In genomic region chr22:33891455-33891854, GRCh38 we compare ENCODE assay signal across 16 cellular contexts. TPM values are rescaled to one million over a fixed set of nuclear protein-coding genes. Genes with fewer than 3 reads are reported as not detected.
A peak's percentile ranks its signal among the peaks of the same experiment; 100 is the strongest.
DNase-seq lines count a peak whose midpoint lies in the region; ATAC-seq, FAIRE-seq and TF ChIP-seq lines count a peak whose summit lies in the region.
"Had no signal": no experiment of that assay in that cellular context is flagged by ENCODE, and none has a peak within 500 bp of the region (broad histone marks: within the 10 kb centered on the region; RNA-seq: fewer than 3 reads in every experiment).

No MANE protein-coding gene starts in this region.

- TF ChIP-seq RAD21 in GM12878 (IDR thresholded peaks at IDR 0.05; ENCODE audit: insufficient read depth, low read depth, low read length), result no peak

- WGBS in GM12878 (ENCODE audit: insufficient coverage, insufficient replicate concordance, low lambda C conversion rate, missing lambda C conversion rate), result 76% methylated on average over 5 of the region's 5 CpGs

- in situ Hi-C loops in GM12878 (cut with MboI) (no loop called here), KBM-7 (cut with MboI; ENCODE audit: low pct_unique_long_range_greater_than_20kb, low sequenced_read_pairs) (no loop called here)

- no peak overlapping the region for H3K4me3 Mint-ChIP-seq in activated CD8-positive, alpha-beta T cell treated with anti-CD3 and anti-CD28 coated beads, Interleukin-2, amount 10 ng/mL, durations not matched to agents 7 days and 5 days
- H3K4me3 Mint-ChIP-seq: CD8-positive, alpha-beta T cell had no signal

- H2AFZ ChIP-seq in GM12878 (ENCODE audit: control insufficient read depth, low read depth, low read length), result no peak overlapping the region
- H2AFZ ChIP-seq: GM23248 had no signal

- H3K27ac ChIP-seq in BLaER1 treated with 17β-estradiol and CSF1 and Interleukin-3, amounts not matched to agents 10 nM and 100 nM, result no peak overlapping the region
- no peak overlapping the region for H3K27ac ChIP-seq in GM12878 (ENCODE audit: control insufficient read depth, insufficient read depth)
- H3K27ac ChIP-seq: GM23248 had no signal

- no peaks in the 10 kb centered on the region for H3K27me3 Mint-ChIP-seq in activated CD8-positive, alpha-beta T cell treated with anti-CD3 and anti-CD28 coated beads, Interleukin-2, amount 10 ng/mL, durations not matched to agents 7 days and 5 days (ENCODE audit: low read depth)

- no peak overlapping the region for H3K4me3 ChIP-seq in BLaER1 treated with 17β-estradiol and CSF1 and Interleukin-3, amounts not matched to agents 10 nM and 100 nM
- no peak overlapping the region for H3K4me3 ChIP-seq in LNCaP clone FGC (ENCODE audit: low read depth, low read length)
- H3K4me3 ChIP-seq in GM12878, result no peak overlapping the region
- H3K4me3 ChIP-seq in foreskin fibroblast (ENCODE audit: low read depth in 1 of 2, low read length in 2 of 2), result no peak overlapping the region
- H3K4me3 ChIP-seq: GM23248 had no signal

- TF ChIP-seq EP300 in GM12878 (IDR thresholded peaks at IDR 0.05; ENCODE audit: borderline replicate concordance in 1 of 2, control insufficient read depth in 1 of 2, low read depth in 2 of 2, low read length in 2 of 2), result no peak

- intact Hi-C loops in GM12878 (cut with micrococcal nuclease; ENCODE audit: unreplicated experiment), result no loop called here

- TF ChIP-seq POLR2A in GM12878 (IDR thresholded peaks at IDR 0.05; ENCODE audit: low read depth, low read length), result no peak

- H3K9me3 Mint-ChIP-seq in activated CD8-positive, alpha-beta T cell treated with anti-CD3 and anti-CD28 coated beads, Interleukin-2, amount 10 ng/mL, durations not matched to agents 7 days and 5 days (ENCODE audit: insufficient read depth), result no peaks in the 10 kb centered on the region

- H3K36me3 ChIP-seq in BLaER1 treated with 17β-estradiol and CSF1 and Interleukin-3, amounts not matched to agents 10 nM and 100 nM, result peaks cover 0 to 22% (median 0%) of the 10 kb centered on the region in 11 experiments; a peak in 4 of 22 replicates
- H3K36me3 ChIP-seq in GM12878 (ENCODE audit: control insufficient read depth in 2 of 2, insufficient read depth in 2 of 2, low read length in 1 of 2), result no peaks in the 10 kb centered on the region
- H3K36me3 ChIP-seq: BE2C had no signal

- H3K27me3 ChIP-seq in BLaER1 treated with 17β-estradiol and CSF1 and Interleukin-3, amounts not matched to agents 10 nM and 100 nM, result no peaks in the 10 kb centered on the region
- H3K27me3 ChIP-seq in GM12878 (replicated peaks in 1 of 2; ENCODE audit: control insufficient read depth in 2 of 2, insufficient read depth in 2 of 2, low read length in 1 of 2), result no peaks in the 10 kb centered on the region
- H3K27me3 ChIP-seq: BE2C had no signal

- DNase-seq in LNCaP clone FGC (ENCODE audit: low read depth) (peak; percentile 90), GM12878 (ENCODE audit: low read depth, low spot score) (no peak), KBM-7 (no peak), foreskin fibroblast (no peak)
- no peak for DNase-seq in activated CD8-positive, alpha-beta T cell treated with anti-CD3 and anti-CD28 coated beads, Interleukin-2, amount 10 ng/mL, durations not matched to agents 7 days and 5 days
- DNase-seq: ACHN; BE2C; Calu3; CD8-positive, alpha-beta T cell; DMS79 treated with DMSO at 0.1 percent for 48 hours; GF-D8; GM23248; HCEC 1CT had no signal

- H3K4me1 Mint-ChIP-seq in activated CD8-positive, alpha-beta T cell treated with anti-CD3 and anti-CD28 coated beads, Interleukin-2, amount 10 ng/mL, durations not matched to agents 7 days and 5 days (ENCODE audit: low read depth), result no peaks in the 10 kb centered on the region

- peaks cover 5 to 24% (median 14%) of the 10 kb centered on the region in 11 experiments; a peak in 19 of 22 replicates for H3K9me3 ChIP-seq in BLaER1 treated with 17β-estradiol and CSF1 and Interleukin-3, amounts not matched to agents 10 nM and 100 nM (replicated peaks in 1 of 11)
- peaks cover 2% of the 10 kb centered on the region; the same call in 2 of the 3 replicates for H3K9me3 ChIP-seq in GM12878 (replicated peaks; ENCODE audit: control insufficient read depth, insufficient read depth, low read length)
- H3K9me3 ChIP-seq: BE2C had no signal

- H3K4me2 ChIP-seq in BLaER1 treated with 17β-estradiol and CSF1 and Interleukin-3, amounts not matched to agents 10 nM and 100 nM, result peak overlapping the region in 8 of 11 experiments; percentile 19 to 93 (median 50); a peak in 11 of 22 replicates
- H3K4me2 ChIP-seq in GM12878 (ENCODE audit: control insufficient read depth, insufficient read depth), result no peak overlapping the region

- H3K27ac Mint-ChIP-seq in activated CD8-positive, alpha-beta T cell treated with anti-CD3 and anti-CD28 coated beads, Interleukin-2, amount 10 ng/mL, durations not matched to agents 7 days and 5 days, result no peak overlapping the region
- H3K27ac Mint-ChIP-seq: CD8-positive, alpha-beta T cell had no signal

- FAIRE-seq in GM12878 (lab: Jason Lieb, UNC), result no peak
- FAIRE-seq: A204.1, H54 had no signal

- CTCF ChIA-PET in GM12878 (lab: Yijun Ruan, JAX), result no interaction called here
- CTCF ChIA-PET in activated CD8-positive, alpha-beta T cell treated with anti-CD3 and anti-CD28 coated beads, Interleukin-2, amount 10 ng/mL, durations not matched to agents 7 days and 5 days (lab: Charles Lee), result no interaction called here

- no peak overlapping the region for H3K9ac ChIP-seq in BLaER1 treated with 17β-estradiol and CSF1 and Interleukin-3, amounts not matched to agents 10 nM and 100 nM
- H3K9ac ChIP-seq in GM12878 (ENCODE audit: control insufficient read depth, insufficient read depth, low read length), result no peak overlapping the region
- H3K9ac ChIP-seq: GM23248 had no signal

- H3K36me3 Mint-ChIP-seq in activated CD8-positive, alpha-beta T cell treated with anti-CD3 and anti-CD28 coated beads, Interleukin-2, amount 10 ng/mL, durations not matched to agents 7 days and 5 days (ENCODE audit: low read depth), result no peaks in the 10 kb centered on the region
- H3K36me3 Mint-ChIP-seq: CD8-positive, alpha-beta T cell had no signal

- BruUV-seq in GM12878 (replicated peaks; lab: Mats Ljungman, UMichigan), result TSS peak; percentile 12

- no peak for ATAC-seq in GM12878
- no peak for ATAC-seq in activated CD8-positive, alpha-beta T cell treated with anti-CD3 and anti-CD28 coated beads, Interleukin-2, amount 10 ng/mL, durations not matched to agents 7 days and 5 days
- ATAC-seq: CD8-positive, alpha-beta T cell had no signal

- POLR2A ChIA-PET in GM12878 (lab: Charles Lee), result interaction anchor here (0.9 kb wide), 1 partner anchor 10 kb away, joined by 3 read pairs; no protein-coding TSS in a partner anchor
- POLR2A ChIA-PET in activated CD8-positive, alpha-beta T cell treated with anti-CD3 and anti-CD28 coated beads, Interleukin-2, amount 10 ng/mL, durations not matched to agents 7 days and 5 days (lab: Charles Lee), result no interaction called here

- H3K4me1 ChIP-seq in BLaER1 treated with 17β-estradiol and CSF1 and Interleukin-3, amounts not matched to agents 10 nM and 100 nM, result peaks cover 44 to 92% (median 72%) of the 10 kb centered on the region in 10 experiments
- H3K4me1 ChIP-seq in GM12878 (ENCODE audit: control insufficient read depth, insufficient read depth, low read length), result peaks cover 56% of the 10 kb centered on the region
- H3K4me1 ChIP-seq: BE2C had no signal

- peaks cover 4 to 88% (median 65%) of the 10 kb centered on the region in 11 experiments; a peak in 15 of 22 replicates for H4K20me1 ChIP-seq in BLaER1 treated with 17β-estradiol and CSF1 and Interleukin-3, amounts not matched to agents 10 nM and 100 nM
- no peaks in the 10 kb centered on the region for H4K20me1 ChIP-seq in GM12878 (ENCODE audit: control insufficient read depth, insufficient read depth)

- RAD21 ChIA-PET in GM12878 (lab: Charles Lee; ENCODE audit: unreplicated experiment), result no interaction called here

- SMC1A ChIA-PET in GM12878 (lab: Charles Lee; ENCODE audit: uncharacterized antibody, unreplicated experiment), result interaction anchor here (1.0 to 3.1 kb wide), 4 partner anchors 19 to 81 kb away, joined by 3 to 9 read pairs (median 4); no protein-coding TSS in a partner anchor

- TF ChIP-seq CTCF in LNCaP clone FGC (IDR thresholded peaks at IDR 0.05; ENCODE audit: control insufficient read depth, extremely low read depth, insufficient read depth) (no peak), GM12878 (IDR thresholded peaks at IDR 0.05 in 2 of 3, conservative IDR thresholded peaks at IDR 0.05 in 1 of 3; ENCODE audit: control insufficient read depth in 2 of 3, extremely low read depth in 1 of 3, insufficient read depth in 1 of 3, low read depth in 3 of 3, low read length in 3 of 3) (no peak), foreskin fibroblast (IDR thresholded peaks at IDR 0.05; ENCODE audit: low read depth, low read length) (no peak)

- H3K79me2 ChIP-seq in GM12878 (ENCODE audit: control insufficient read depth, insufficient read depth, low read length), result peaks cover 50% of the 10 kb centered on the region

TF ChIP-seq in GM12878, 131 proteins besides CTCF, POLR2A, EP300 and RAD21 (continues in another document):
- TF ChIP-seq ATF7 (IDR thresholded peaks at IDR 0.05; ENCODE audit: low read depth) (no peak), CHD4 (IDR thresholded peaks at IDR 0.05) (no peak), JUND (IDR thresholded peaks at IDR 0.05; ENCODE audit: low read depth, low read length) (no peak), ZNF384 (IDR thresholded peaks at IDR 0.05; ENCODE audit: borderline replicate concordance, low read depth, low read length) (no peak), SREBF2 (IDR thresholded peaks at IDR 0.05; ENCODE audit: low read length) (no peak), SP1 (IDR thresholded peaks at IDR 0.05; ENCODE audit: low read depth, low read length) (no peak), HCFC1 (IDR thresholded peaks at IDR 0.05; ENCODE audit: low read length) (no peak)

RNA-seq across cellular contexts. Expression of gene LARGE1, which starts 28.8 kb away (rescaled TPM):
- total RNA-seq in GM12878 (2013; cell fraction: nucleolus; rRNA removed), result 87.0 and 96.3 TPM in 2 replicates
- total RNA-seq in GM12878 (2014; rRNA removed) (24.2 and 24.9 TPM in 2 replicates), GM12878 (2014; rRNA removed; fragmentation: Illumina TruSeq; extraction: Trizol) (17.5 and 17.8 TPM in 2 replicates), GM12878 (2021) (41.4 and 45.1 TPM in 2 replicates)
- 8.6 TPM for polyA plus RNA-seq in GM12878 (2011; ENCODE audit: low read depth)
- polyA plus RNA-seq in GM12878 (2011; rRNA removed) (12.0 and 21.8 TPM in 2 replicates), GM12878 (2014; fragmentation: Illumina TruSeq; extraction: Trizol) (16.9 and 17.2 TPM in 2 replicates), GM12878 (2014; fragmentation: Nextera tagmentation; extraction: Ambion mirVana) (1 to 10 TPM; 3.2 to 5.1 TPM), GM12878 (2014; rRNA removed) (16.9 and 18.8 TPM in 2 replicates), GM12878 (2016; fragmentation: Nextera tagmentation; extraction: Ambion mirVana) (1 to 10 TPM; 3.7 to 4.1 TPM)
- polyA plus RNA-seq in GM12878 (2011; cell fraction: cytosol; rRNA removed), result 22.6 and 30.4 TPM in 2 replicates
- polyA plus RNA-seq in GM12878 (2011; cell fraction: nucleus; rRNA removed), result 20.4 and 21.9 TPM in 2 replicates
- polyA plus RNA-seq in GM12878 (2012), result 9.0 and 11.4 TPM in 2 replicates
- 53.6 and 61.9 TPM in 2 replicates for polyA minus RNA-seq in GM12878 (2011; rRNA and poly(A)+ RNA removed)
- 14.0 and 16.6 TPM in 2 replicates for polyA minus RNA-seq in GM12878 (2011; cell fraction: cytosol; rRNA and poly(A)+ RNA removed)
- polyA minus RNA-seq in GM12878 (2011; cell fraction: nucleus; rRNA and poly(A)+ RNA removed), result 44.9 and 63.1 TPM in 2 replicates
- under 1 TPM; 0.18 to 0.58 TPM for total RNA-seq in activated CD8-positive, alpha-beta T cell treated with anti-CD3 and anti-CD28 coated beads, Interleukin-2, amount 10 ng/mL, durations not matched to agents 7 days and 5 days

Comparison
In these comparisons a context has a peak if more than half of its experiments do, and no peak if none do; other contexts are left out.
1. RNA of gene LARGE1, which starts 28.8 kb away (total RNA-seq): 17.5 to 96.3 TPM in GM12878; 0.18 to 0.58 TPM in activated CD8-positive, alpha-beta T cell treated with anti-CD3 and anti-CD28 coated beads, Interleukin-2, amount 10 ng/mL, durations not matched to agents 7 days and 5 days; every median in the first group is over 10 times any median in the second.